8 cellular contexts compared by ENCODE assay signal in the genomic region with DNA sequence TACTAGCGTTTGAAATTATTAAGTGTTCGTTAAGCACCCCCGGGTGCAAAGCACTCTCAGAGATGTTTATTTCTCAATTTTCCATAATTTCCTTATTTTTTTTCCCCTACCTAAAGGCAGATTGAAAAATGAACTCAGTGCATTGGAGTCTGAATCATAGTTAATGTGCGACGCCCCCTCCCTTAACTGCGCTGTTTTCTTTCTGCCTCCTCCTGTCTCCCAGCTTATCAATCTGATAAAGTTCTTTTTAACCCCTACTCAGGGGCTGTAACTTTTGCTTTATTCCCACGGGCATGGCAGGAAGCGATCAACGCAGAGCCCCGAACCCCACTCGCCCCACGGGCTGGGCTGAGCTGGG. TPM values are rescaled to one million over a fixed set of nuclear protein-coding genes. Genes with fewer than 3 reads are reported as not detected.
A peak's percentile ranks its signal among the peaks of the same experiment; 100 is the strongest.
DNase-seq lines count a peak whose midpoint lies in the region; ATAC-seq and TF ChIP-seq lines count a peak whose summit lies in the region.

No MANE protein-coding gene starts in this region.

- H3K9ac ChIP-seq in endocrine pancreas (ENCODE audit: control insufficient read depth, insufficient read depth, low read length), result no peak overlapping the region
- no peak overlapping the region for H3K9ac ChIP-seq in neuronal stem cell (ENCODE audit: low read depth, low read length, poor library complexity)

- H2AK5ac ChIP-seq in neuronal stem cell (ENCODE audit: low read depth, low read length), result no peak overlapping the region

- no peaks in the 10 kb centered on the region for H3K79me1 ChIP-seq in neuronal stem cell (ENCODE audit: low read depth, low read length)

- H3K23ac ChIP-seq in neuronal stem cell (ENCODE audit: low read depth, low read length, poor library complexity), result no peak overlapping the region

- no peaks in the 10 kb centered on the region for H3K36me3 ChIP-seq in endocrine pancreas (ENCODE audit: control insufficient read depth, insufficient read depth, low read length)
- H3K36me3 ChIP-seq in neuronal stem cell (replicated peaks in 1 of 2; ENCODE audit: control insufficient read depth in 2 of 2, insufficient read depth in 2 of 2, low read length in 2 of 2), result no peaks in the 10 kb centered on the region

- H3K9me3 ChIP-seq in endocrine pancreas (ENCODE audit: control insufficient read depth, low read length), result no peaks in the 10 kb centered on the region
- H3K9me3 ChIP-seq in neuronal stem cell (replicated peaks in 1 of 2; ENCODE audit: control insufficient read depth in 2 of 2, insufficient read depth in 1 of 2, low read depth in 1 of 2, low read length in 2 of 2), result no peaks in the 10 kb centered on the region

- H2BK15ac ChIP-seq in neuronal stem cell (ENCODE audit: low read length), result peak overlapping the region; percentile 56

- H3K27me3 ChIP-seq in endocrine pancreas (ENCODE audit: control insufficient read depth, insufficient read depth, low read length), result no peaks in the 10 kb centered on the region
- H3K27me3 ChIP-seq in neuronal stem cell (ENCODE audit: control insufficient read depth in 3 of 3, insufficient read depth in 3 of 3, low read depth in 1 of 3, low read length in 3 of 3), result peaks cover 0 to 50% (median 0%) of the 10 kb centered on the region in 3 experiments

- DNase-seq in NCI-H2227 (lab: John Stamatoyannopoulos, UW; ENCODE audit: unreplicated experiment) (peak; percentile 44), neuronal stem cell (ENCODE audit: low spot score) (no peak), NCI-H1436 (lab: John Stamatoyannopoulos, UW) (no peak), OCI-M2 (lab: John Stamatoyannopoulos, UW; ENCODE audit: unreplicated experiment) (no peak), GM19240 (ENCODE audit: insufficient read length, low spot score) (no peak)

- H3K18ac ChIP-seq in neuronal stem cell (ENCODE audit: low read length), result peak overlapping the region; percentile 88

- H2AFZ ChIP-seq in neuronal stem cell (ENCODE audit: low read length), result peak overlapping the region; percentile 89

- H3K27ac ChIP-seq in C4-2B, result peak overlapping the region; percentile 14; the same call in 1 of the 2 replicates
- no peak overlapping the region for H3K27ac ChIP-seq in neuronal stem cell (replicated peaks; ENCODE audit: low read length)

- H3K4me1 ChIP-seq in endocrine pancreas (ENCODE audit: control insufficient read depth, insufficient read depth, low read length) (peaks cover 10% of the 10 kb centered on the region), neuronal stem cell (ENCODE audit: control insufficient read depth in 2 of 2, insufficient read depth in 1 of 2, low read depth in 1 of 2, low read length in 2 of 2) (peaks cover 3 to 13% of the 10 kb centered on the region in 2 donors)

- H2BK120ac ChIP-seq in neuronal stem cell (ENCODE audit: low read depth, low read length), result peak overlapping the region; percentile 53

- H3K4me2 ChIP-seq in neuronal stem cell (ENCODE audit: insufficient read depth, low read length, poor library complexity, severe bottlenecking), result peak overlapping the region; percentile 67

- WGBS in neuronal stem cell (ENCODE audit: extremely low coverage in 2 of 2, insufficient read length in 2 of 2, insufficient replicate concordance in 1 of 2), 2 donors, result no CpG with 5 or more reads among the region's 12 CpGs

- no peak for ATAC-seq in GM21360 (IDR thresholded peaks at IDR 0.05; ENCODE audit: unreplicated experiment)

- H3K4me3 ChIP-seq in endocrine pancreas (ENCODE audit: control insufficient read depth, insufficient read depth, low read length) (peak overlapping the region; percentile 14), neuronal stem cell (ENCODE audit: low read length in 2 of 2) (no peak overlapping the region)

- no peak overlapping the region for H4K91ac ChIP-seq in neuronal stem cell (ENCODE audit: low read depth, low read length, poor library complexity)

- no peak overlapping the region for H3K4ac ChIP-seq in neuronal stem cell (ENCODE audit: low read length)

- H4K8ac ChIP-seq in neuronal stem cell (ENCODE audit: low read depth, low read length), result no peak overlapping the region

- H2BK12ac ChIP-seq in neuronal stem cell (ENCODE audit: low read length), result no peak overlapping the region

- no peak overlapping the region for H3K14ac ChIP-seq in neuronal stem cell (ENCODE audit: low read length)

- H2BK5ac ChIP-seq in neuronal stem cell (ENCODE audit: low read length), result no peak overlapping the region

- TF ChIP-seq CTCF in C4-2B (conservative IDR thresholded peaks at IDR 0.05), result no peak

RNA-seq across cellular contexts. Expression of gene ZNF831, which starts 58.2 kb away (rescaled TPM):
- polyA plus RNA-seq in neuronal stem cell (2013, experiment 1 of 2), result not detected
- polyA plus RNA-seq in neuronal stem cell (2013, experiment 2 of 2), result not detected
